13 cellular contexts compared by ENCODE assay signal in the genomic region with DNA sequence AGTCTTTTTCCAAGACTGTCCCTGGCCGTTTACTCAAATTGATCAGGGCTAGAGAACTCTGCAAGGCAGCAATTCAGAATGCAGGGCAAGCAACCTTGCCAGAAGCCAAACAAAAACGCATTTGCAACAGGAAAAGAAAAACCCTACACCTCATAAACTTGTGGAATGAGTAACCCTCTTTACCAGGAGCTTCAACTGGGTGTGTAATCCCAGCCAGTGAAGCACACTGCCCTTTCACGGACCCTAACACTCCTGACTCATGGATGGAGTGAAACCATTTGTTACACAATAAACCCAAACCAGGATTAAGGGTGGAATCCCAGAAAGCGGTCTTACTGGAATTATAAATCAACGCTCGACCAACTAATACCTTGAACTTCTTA. TPM values are rescaled to one million over a fixed set of nuclear protein-coding genes. Genes with fewer than 3 reads are reported as not detected.
A peak's percentile ranks its signal among the peaks of the same experiment; 100 is the strongest.
DNase-seq lines count a peak whose midpoint lies in the region; TF ChIP-seq lines count a peak whose summit lies in the region.
"Had no signal": no experiment of that assay in that cellular context is flagged by ENCODE, and none has a peak within 500 bp of the region (broad histone marks: within the 10 kb centered on the region; RNA-seq: fewer than 3 reads in every experiment).

No MANE protein-coding gene starts in this region.

- TF ChIP-seq CTCF in HFF-Myc (IDR thresholded peaks at IDR 0.05; ENCODE audit: low read depth, low read length, missing control alignments): no peak
- no peak for TF ChIP-seq CTCF in fibroblast of villous mesenchyme (IDR thresholded peaks at IDR 0.05; ENCODE audit: insufficient read depth, low read depth, low read length)
- no peak for TF ChIP-seq CTCF in vagina (IDR thresholded peaks at IDR 0.05)

- H3K36me3 ChIP-seq in adipocyte (ENCODE audit: control insufficient read depth, insufficient read depth, low read length, severe bottlenecking) (peaks cover 77% of the 10 kb centered on the region), vagina (peaks cover 0 to 33% of the 10 kb centered on the region in 2 donors)

- DNase-seq in HFF-Myc (ENCODE audit: extremely low read depth, low read depth) (peak; percentile 87), adipocyte (ENCODE audit: low read depth) (peak; percentile 82), fibroblast of villous mesenchyme (ENCODE audit: low read depth) (peak; percentile 99), vagina (ENCODE audit: extremely low spot score in 2 of 2) (no peak), pons (ENCODE audit: low spot score) (no peak), NCI-H1092 treated with DMSO at 0.1 percent for 48 hours (lab: John Stamatoyannopoulos, UW) (no peak), GDM1 (lab: John Stamatoyannopoulos, UW) (no peak)
- DNase-seq: activated effector memory CD4-positive, alpha-beta T cell treated with anti-CD3 and anti-CD28 coated beads, Interleukin-2, amount 50 U/mL, for 16 hours; NCI-H2107; Peyer's patch; posterior cingulate gyrus had no signal

- peak overlapping the region; percentile 16 for H3K9ac ChIP-seq in adipocyte (ENCODE audit: low read length)

- H3K27ac ChIP-seq in vagina: peak overlapping the region; percentile 31
- H3K27ac ChIP-seq: Peyer's patch had no signal

- H3K27me3 ChIP-seq in adipocyte (replicated peaks; ENCODE audit: control insufficient read depth, insufficient read depth, low read length): no peaks in the 10 kb centered on the region
- H3K27me3 ChIP-seq in vagina: no peaks in the 10 kb centered on the region
- H3K27me3 ChIP-seq: Peyer's patch had no signal

- H3K4me3 ChIP-seq in HFF-Myc (replicated peaks; ENCODE audit: low read depth, low read length) (no peak overlapping the region), adipocyte (ENCODE audit: low read length) (peak overlapping the region; percentile 14), fibroblast of villous mesenchyme (ENCODE audit: low read depth, low read length) (peak overlapping the region; percentile 22), vagina (no peak overlapping the region)
- H3K4me3 ChIP-seq: Peyer's patch had no signal

- TF ChIP-seq POLR2A in vagina (IDR thresholded peaks at IDR 0.05): no peak

- peaks cover 17% of the 10 kb centered on the region for H3K4me1 ChIP-seq in adipocyte (ENCODE audit: control insufficient read depth, insufficient read depth, low read length)
- peaks cover 15% of the 10 kb centered on the region for H3K4me1 ChIP-seq in vagina
- H3K4me1 ChIP-seq: Peyer's patch had no signal

- no peaks in the 10 kb centered on the region for H3K9me3 ChIP-seq in adipocyte (ENCODE audit: control insufficient read depth, low read length)
- H3K9me3 ChIP-seq in vagina: no peaks in the 10 kb centered on the region
- H3K9me3 ChIP-seq: Peyer's patch had no signal

- intact Hi-C loops in vagina (cut with DNase I): no loop called here

RNA-seq across cellular contexts. Expression of gene LDHAL6B, which starts 14.8 kb away (rescaled TPM):
- total RNA-seq in fibroblast of villous mesenchyme: not detected in 2 replicates
- total RNA-seq in vagina: not detected
- total RNA-seq: G401, Peyer's patch, urinary bladder had no signal

Comparison
In these comparisons a context has a peak if more than half of its experiments do, and no peak if none do; other contexts are left out.
1. DNase-seq: peak in HFF-Myc (single experiment), adipocyte (single experiment) and fibroblast of villous mesenchyme (single experiment); none in vagina (0 of 2), pons (single experiment), NCI-H1092 treated with DMSO at 0.1 percent for 48 hours (single experiment) and GDM1 (single experiment).
2. H3K4me3 ChIP-seq: peak in adipocyte (single experiment) and fibroblast of villous mesenchyme (single experiment); none in HFF-Myc (single experiment) and vagina (0 of 2).